ENCODE assay signal across 8 cellular contexts in the genomic region with DNA sequence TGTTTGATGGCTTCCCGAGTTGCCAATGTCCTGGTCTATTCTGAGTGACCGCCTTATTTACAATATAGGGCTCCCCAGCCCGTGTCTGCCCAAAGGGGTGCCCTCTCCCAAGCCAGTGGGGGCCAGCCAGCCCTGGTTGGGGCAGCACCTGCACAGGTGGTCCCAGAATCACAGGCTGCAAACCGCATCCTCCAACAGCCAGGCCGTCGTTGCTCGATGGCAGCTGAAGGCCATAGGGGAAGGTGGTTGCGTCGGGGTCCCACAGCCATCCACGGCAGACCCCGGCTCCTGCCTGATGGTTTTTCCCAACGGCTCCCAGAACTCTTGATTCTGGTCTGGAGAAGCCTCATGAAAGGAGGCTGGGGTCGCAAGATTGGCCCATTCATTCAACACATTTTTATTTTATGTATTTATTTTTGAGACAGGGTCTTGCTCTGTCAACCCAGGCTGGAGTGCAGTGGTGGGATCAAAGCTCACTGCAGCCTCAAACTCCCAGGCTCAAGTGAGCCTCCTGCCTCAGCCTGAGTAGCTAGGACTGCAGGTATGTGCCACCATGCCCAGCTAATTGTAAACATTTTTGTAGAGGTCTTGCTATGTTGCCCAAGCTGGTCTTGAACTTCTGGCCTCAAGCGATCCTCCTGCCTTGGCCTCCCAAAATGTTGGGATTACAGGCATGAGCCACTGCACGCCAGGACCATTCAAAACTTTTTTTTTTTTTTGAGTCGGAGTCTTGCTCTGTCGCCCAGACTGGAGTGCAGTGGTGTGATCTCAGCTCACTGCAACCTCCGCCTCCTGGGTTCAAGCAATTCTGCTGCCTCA.
DNase-seq lines count a peak whose midpoint lies in the region; ATAC-seq and TF ChIP-seq lines count a peak whose summit lies in the region.

No MANE protein-coding gene starts in this region.

- H3K27me3 ChIP-seq in GM23338 (ENCODE audit: insufficient read depth) (peaks cover 17% of the 10 kb centered on the region), WERI-Rb-1 (ENCODE audit: insufficient read depth, low read depth, severe bottlenecking) (no peaks in the 10 kb centered on the region), spleen (replicated peaks in 1 of 7) (peaks cover 0 to 17% (median 0%) of the 10 kb centered on the region in 7 donors), foreskin keratinocyte (no peaks in the 10 kb centered on the region)

- TF ChIP-seq CTCF in GM23338 (conservative IDR thresholded peaks at IDR 0.05; ENCODE audit: low read depth in 2 of 2) (no peak), WERI-Rb-1 (IDR thresholded peaks at IDR 0.05; ENCODE audit: low read depth, low read length) (no peak), spleen (IDR thresholded peaks at IDR 0.05 in 8 of 11, conservative IDR thresholded peaks at IDR 0.05 in 3 of 11) (no peak), foreskin keratinocyte (conservative IDR thresholded peaks at IDR 0.05) (no peak)

- ATAC-seq in GM23338 (peak; percentile 10; the same call in 2 of the 3 replicates), foreskin keratinocyte (no peak)

- DNase-seq in GM23338 (ENCODE audit: low spot score) (peak; percentile 37), WERI-Rb-1 (peak; percentile 7), immature natural killer cell (no peak), spleen (no peak), DMS114 treated with DMSO at 0.1 percent for 48 hours (lab: John Stamatoyannopoulos, UW; ENCODE audit: unreplicated experiment) (no peak), foreskin keratinocyte (no peak), hepatic stellate cell (ENCODE audit: low spot score) (no peak)
- no peak for DNase-seq in stimulated activated CD4-positive, alpha-beta T cell treated with anti-CD3 and anti-CD28 coated beads, Interleukin-4, amount 100 ng/mL, for 1 hour

- intact Hi-C loops in spleen (cut with DNase I; ENCODE audit: low total_unique reads): no loop called here

- H3K36me3 ChIP-seq in GM23338 (ENCODE audit: insufficient read depth) (no peaks in the 10 kb centered on the region), WERI-Rb-1 (no peaks in the 10 kb centered on the region), spleen (no peaks in the 10 kb centered on the region)

- H4K20me1 ChIP-seq in GM23338 (replicated peaks; ENCODE audit: insufficient read depth): no peaks in the 10 kb centered on the region

- H3K27me3 Mint-ChIP-seq in GM23338 (ENCODE audit: insufficient read depth, low read depth, poor library complexity) (peaks cover 20% of the 10 kb centered on the region), immature natural killer cell (ENCODE audit: low read depth in 3 of 3) (peaks cover 1 to 7% (median 2%) of the 10 kb centered on the region in 3 donors)

- peaks cover 13% of the 10 kb centered on the region for H3K4me1 ChIP-seq in GM23338 (ENCODE audit: insufficient read depth)
- H3K4me1 ChIP-seq in spleen: peaks cover 23 to 61% (median 44%) of the 10 kb centered on the region in 6 donors
- H3K4me1 ChIP-seq in foreskin keratinocyte: peaks cover 5% of the 10 kb centered on the region

- H3K27ac Mint-ChIP-seq in GM23338 (no peak overlapping the region), immature natural killer cell (peak overlapping the region in 1 of 6 donors; percentile 62)

- peak overlapping the region; percentile 55 for H3K4me3 ChIP-seq in GM23338
- 0 out of 2 replicates have a peak overlapping the region, but pooled peaks have one; percentile 9 for H3K4me3 ChIP-seq in WERI-Rb-1 (ENCODE audit: low read depth, low read length)
- peak overlapping the region in 6 of 8 donors; percentile 28 to 71 (median 42) for H3K4me3 ChIP-seq in spleen

- WGBS in spleen, 5 donors: 60 to 79% (median 63%) methylated on average over 14 to 18 of the region's 18 CpGs

- H3K9me3 Mint-ChIP-seq in GM23338 (no peaks in the 10 kb centered on the region), immature natural killer cell (no peaks in the 10 kb centered on the region)

- no peak overlapping the region for H3K27ac ChIP-seq in GM23338 (ENCODE audit: low read depth)
- H3K27ac ChIP-seq in WERI-Rb-1: peak overlapping the region; percentile 72
- H3K27ac ChIP-seq in spleen: peak overlapping the region in 6 of 8 donors; percentile 62 to 85 (median 77)
- no peak overlapping the region for H3K27ac ChIP-seq in foreskin keratinocyte

- no peak for TF ChIP-seq POLR2A in spleen (IDR thresholded peaks at IDR 0.05)

- no peaks in the 10 kb centered on the region for H3F3A ChIP-seq in GM23338 (replicated peaks; ENCODE audit: low read depth)

- peak overlapping the region; percentile 55; the same call in 2 of the 3 replicates for H3K4me3 Mint-ChIP-seq in GM23338
- H3K4me3 Mint-ChIP-seq in immature natural killer cell: peak overlapping the region in 4 of 5 donors; percentile 38 to 63 (median 52)

- no peaks in the 10 kb centered on the region for H3K9me2 ChIP-seq in GM23338 (ENCODE audit: insufficient read depth)

- H3K4me1 Mint-ChIP-seq in GM23338: peaks cover 35% of the 10 kb centered on the region
- H3K4me1 Mint-ChIP-seq in immature natural killer cell: peaks cover 6% of the 10 kb centered on the region in 2 donors

- peak overlapping the region; percentile 89; the same call in 1 of the 2 replicates for H2AFZ ChIP-seq in GM23338

- no peaks in the 10 kb centered on the region for H3K79me2 ChIP-seq in GM23338 (replicated peaks; ENCODE audit: insufficient read depth)

- H3K4me2 ChIP-seq in GM23338: peak overlapping the region; percentile 84

- no peaks in the 10 kb centered on the region for H3K36me3 Mint-ChIP-seq in GM23338 (ENCODE audit: low read depth)
- H3K36me3 Mint-ChIP-seq in immature natural killer cell: no peaks in the 10 kb centered on the region

- H3K9me3 ChIP-seq in WERI-Rb-1 (ENCODE audit: severe bottlenecking) (no peaks in the 10 kb centered on the region), spleen (no peaks in the 10 kb centered on the region)

TF ChIP-seq in GM23338, 12 proteins besides CTCF, POLR2A, EP300 and RAD21 (continues in another document):
- TF ChIP-seq JUNB (IDR thresholded peaks at IDR 0.05; ENCODE audit: unreplicated experiment) (no peak), CREB1 (CRISPR knock-in tag; IDR thresholded peaks at IDR 0.05; ENCODE audit: low read depth) (no peak)
- TF ChIP-seq, protein P1, sequence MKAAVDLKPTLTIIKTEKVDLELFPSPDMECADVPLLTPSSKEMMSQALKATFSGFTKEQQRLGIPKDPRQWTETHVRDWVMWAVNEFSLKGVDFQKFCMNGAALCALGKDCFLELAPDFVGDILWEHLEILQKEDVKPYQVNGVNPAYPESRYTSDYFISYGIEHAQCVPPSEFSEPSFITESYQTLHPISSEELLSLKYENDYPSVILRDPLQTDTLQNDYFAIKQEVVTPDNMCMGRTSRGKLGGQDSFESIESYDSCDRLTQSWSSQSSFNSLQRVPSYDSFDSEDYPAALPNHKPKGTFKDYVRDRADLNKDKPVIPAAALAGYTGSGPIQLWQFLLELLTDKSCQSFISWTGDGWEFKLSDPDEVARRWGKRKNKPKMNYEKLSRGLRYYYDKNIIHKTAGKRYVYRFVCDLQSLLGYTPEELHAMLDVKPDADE (IDR thresholded peaks at IDR 0.05): no peak

Comparison
In these comparisons a context has a peak if more than half of its experiments do, and no peak if none do; other contexts are left out.
1. DNase-seq: peak in GM23338 (single experiment) and WERI-Rb-1 (single experiment); none in immature natural killer cell (0 of 3), spleen (single experiment), DMS114 treated with DMSO at 0.1 percent for 48 hours (single experiment), foreskin keratinocyte (0 of 2), hepatic stellate cell (single experiment) and stimulated activated CD4-positive, alpha-beta T cell treated with anti-CD3 and anti-CD28 coated beads, Interleukin-4, amount 100 ng/mL, for 1 hour (single experiment).
2. H3K27ac ChIP-seq: peak in WERI-Rb-1 (single experiment) and spleen (6 of 8); none in GM23338 (single experiment) and foreskin keratinocyte (single experiment).
3. Peak in every context shown above with its lines, with median percentiles within 50 percentile points of each other: H3K4me3 ChIP-seq.